Comparison of ENCODE assay signal across 31 cellular contexts in genomic region chr2:105626391-105626990, GRCh38.
"Had no signal": no experiment of that assay in that cellular context is flagged by ENCODE, and none has a peak within 500 bp of the region (broad histone marks: within the 10 kb centered on the region; RNA-seq: fewer than 3 reads in every experiment).

No MANE protein-coding gene starts in this region.

- H3K4me2 ChIP-seq: SK-N-SH had no signal

- H3K27ac Mint-ChIP-seq: activated CD8-positive, alpha-beta T cell treated with anti-CD3 and anti-CD28 coated beads for 36 hours; activated naive CD8-positive, alpha-beta T cell treated with anti-CD3 and anti-CD28 coated beads for 36 hours; activated T-cell treated with anti-CD3 and anti-CD28 coated beads, Interleukin-2, amount 50 U/mL, for 72 hours; activated T-helper 17 cell treated with anti-CD3 and anti-CD28 coated beads, Interleukin-2, amount 50 U/mL, for 72 hours had no signal

- H3K4me3 Mint-ChIP-seq: activated CD8-positive, alpha-beta T cell treated with anti-CD3 and anti-CD28 coated beads for 36 hours; activated naive CD8-positive, alpha-beta T cell treated with anti-CD3 and anti-CD28 coated beads for 36 hours; activated T-cell treated with anti-CD3 and anti-CD28 coated beads, Interleukin-2, amount 50 U/mL, for 72 hours; activated T-helper 17 cell treated with anti-CD3 and anti-CD28 coated beads, Interleukin-2, amount 50 U/mL, for 72 hours; central memory CD8-positive, alpha-beta T cell had no signal

- H3K4me1 ChIP-seq: colonic mucosa, Peyer's patch, SJSA1 had no signal

- H3K9ac ChIP-seq: SK-N-SH had no signal

- H3K36me3 Mint-ChIP-seq: activated naive CD8-positive, alpha-beta T cell treated with anti-CD3 and anti-CD28 coated beads for 36 hours had no signal

- DNase-seq: activated CD4-positive, alpha-beta T cell treated with anti-CD3 and anti-CD28 coated beads for 1 hour; activated CD4-positive, alpha-beta T cell treated with anti-CD3 and anti-CD28 coated beads for 48 hours; activated CD4-positive, CD25-positive, alpha-beta regulatory T cell; activated CD8-positive, alpha-beta T cell treated with anti-CD3 and anti-CD28 coated beads for 36 hours; activated effector memory CD4-positive, alpha-beta T cell treated with anti-CD3 and anti-CD28 coated beads, Interleukin-2, amount 50 U/mL, for 16 hours; activated naive CD4-positive, alpha-beta T cell; activated naive CD4-positive, alpha-beta T cell treated with anti-CD3 and anti-CD28 coated beads, Interleukin-2, amount 50 U/mL, for 16 hours; activated naive CD8-positive, alpha-beta T cell treated with anti-CD3 and anti-CD28 coated beads for 36 hours; activated T-cell treated with anti-CD3 and anti-CD28 coated beads, Interleukin-2, amount 50 U/mL, for 1 hour; activated T-cell treated with anti-CD3 and anti-CD28 coated beads, Interleukin-2, amount 50 U/mL, for 72 hours; amniotic stem cell; aorta; colonic mucosa; NCI-H1105; NCI-H1436; NCI-H1694; NCI-H1930; NCI-H345; NCI-H69; Peyer's patch; RPMI8226; SHP77 treated with DMSO at 0.1 percent for 48 hours; SK-N-SH; T-helper 1 cell; T-helper 2 cell; T-helper 9 cell had no signal

- H3K4me1 Mint-ChIP-seq: activated naive CD8-positive, alpha-beta T cell treated with anti-CD3 and anti-CD28 coated beads for 36 hours; activated T-helper 17 cell treated with anti-CD3 and anti-CD28 coated beads, Interleukin-2, amount 50 U/mL, for 72 hours; central memory CD8-positive, alpha-beta T cell had no signal

- H3K9me3 ChIP-seq: colonic mucosa, Peyer's patch, SJSA1, SK-N-SH had no signal

- H3K27ac ChIP-seq: cardiac muscle cell, colonic mucosa, Peyer's patch, SJSA1, VCaP had no signal

- H3K36me3 ChIP-seq: cardiac muscle cell, colonic mucosa, Peyer's patch, SJSA1 had no signal

- H3K27me3 ChIP-seq: cardiac muscle cell, colonic mucosa, Peyer's patch had no signal

- H3K4me3 ChIP-seq: cardiac muscle cell, colonic mucosa, Peyer's patch, SJSA1 had no signal

- H3K9me3 Mint-ChIP-seq: activated CD8-positive, alpha-beta T cell treated with anti-CD3 and anti-CD28 coated beads for 36 hours; activated naive CD8-positive, alpha-beta T cell treated with anti-CD3 and anti-CD28 coated beads for 36 hours; central memory CD8-positive, alpha-beta T cell had no signal
